ENCODE assay signal across 8 cellular contexts in the genomic region with DNA sequence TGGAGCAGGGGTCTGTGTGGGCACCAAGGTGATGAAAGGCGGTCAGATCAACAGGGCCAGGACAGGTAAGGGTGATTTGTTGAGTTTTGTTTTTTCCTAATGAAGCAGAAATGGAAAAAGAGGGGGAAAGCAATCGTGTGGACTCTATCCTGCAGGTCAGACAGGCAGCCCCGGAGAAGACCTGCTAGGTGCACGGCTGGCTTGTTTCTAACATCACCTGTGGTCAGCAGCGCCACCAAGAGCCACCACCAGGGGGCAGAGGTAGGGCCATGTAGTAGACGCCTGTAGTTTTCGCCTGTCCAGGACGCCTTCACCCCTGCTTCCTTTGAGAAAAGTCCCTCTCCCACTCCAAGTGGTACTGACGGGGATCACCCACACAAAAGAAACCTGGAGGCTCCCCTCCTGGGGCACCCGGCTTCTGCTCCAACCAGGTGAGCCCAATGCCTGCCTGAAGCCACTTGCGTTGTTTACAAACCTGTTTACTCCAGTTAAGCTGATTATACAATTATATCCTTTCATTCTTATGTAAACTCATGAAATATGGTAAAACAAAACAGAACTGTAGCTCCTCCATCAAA. TPM values are rescaled to one million over a fixed set of nuclear protein-coding genes. Genes with fewer than 3 reads are reported as not detected.
DNase-seq lines count a peak whose midpoint lies in the region; ATAC-seq and TF ChIP-seq lines count a peak whose summit lies in the region.

No MANE protein-coding gene starts in this region.

- H3K27me3 ChIP-seq in lung (ENCODE audit: control insufficient read depth, insufficient read depth), result no peaks in the 10 kb centered on the region

- peak; percentile 78 for TF ChIP-seq CTCF in lung (IDR thresholded peaks at IDR 0.05; ENCODE audit: control extremely low read depth, extremely low read depth)

- no peaks in the 10 kb centered on the region for H3K9me3 ChIP-seq in lung (ENCODE audit: control insufficient read depth in 2 of 2, insufficient read depth in 1 of 2, low read length in 1 of 2)

- no peak overlapping the region for H3K4me3 ChIP-seq in lung

- peak; percentile 41 for ATAC-seq in HG02759 (IDR thresholded peaks at IDR 0.05; ENCODE audit: unreplicated experiment)
- ATAC-seq in lung (ENCODE audit: insufficient read depth, low FRiP score), result peak; percentile 60
- no peak for ATAC-seq in GM18873 (IDR thresholded peaks at IDR 0.05; ENCODE audit: low FRiP score, unreplicated experiment)

- no peak overlapping the region for H3K27ac ChIP-seq in lung (ENCODE audit: low read depth in 1 of 2, low read length in 1 of 2)

- H3K36me3 ChIP-seq in lung (ENCODE audit: control insufficient read depth in 2 of 2, insufficient read depth in 2 of 2, low read length in 2 of 2), result peaks cover 0 to 4% of the 10 kb centered on the region in 2 donors

- WGBS in lung, 2 donors, result 19 to 23% methylated on average over 11 of the region's 11 CpGs

- peaks cover 4 to 11% of the 10 kb centered on the region in 2 donors for H3K4me1 ChIP-seq in lung (ENCODE audit: control insufficient read depth in 2 of 2, insufficient read depth in 2 of 2, low read length in 2 of 2)

- DNase-seq in COLO668 (lab: John Stamatoyannopoulos, UW; ENCODE audit: unreplicated experiment), result peak; percentile 86
- peak; percentile 94 for DNase-seq in NCI-H69 (lab: John Stamatoyannopoulos, UW)
- peak; percentile 93 to 95 for DNase-seq in activated CD4-positive, alpha-beta T cell treated with anti-CD3 and anti-CD28 coated beads, Interleukin-2, amount 50 U/mL, for 48 hours
- DNase-seq in dermis microvascular lymphatic vessel endothelial cell (ENCODE audit: low read depth in 2 of 2), result peak; percentile 50 to 82
- DNase-seq in lung (ENCODE audit: low spot score), result peak; percentile 87
- DNase-seq in stimulated activated CD8-positive, alpha-beta memory T cell treated with anti-CD3 and anti-CD28 coated beads, Interleukin-12 subunit alpha, Interleukin-12 subunit beta, amount 100 ng/mL, for 24 hours (ENCODE audit: extremely low read depth), result peak; percentile 53

RNA-seq across cellular contexts. Expression of gene SEC14L1, which starts 54.2 kb away (rescaled TPM):
- total RNA-seq in dermis microvascular lymphatic vessel endothelial cell, result 192 and 196 TPM in 2 replicates
- 100 to 1,000 TPM; 156 to 171 TPM for total RNA-seq in lung
- 100 to 1,000 TPM in 1 of 2 donors, 10 to 100 TPM in 1; 41.6 to 114 TPM for polyA plus RNA-seq in lung
